Comparison of ENCODE assay signal across 26 cellular contexts in the genomic region with DNA sequence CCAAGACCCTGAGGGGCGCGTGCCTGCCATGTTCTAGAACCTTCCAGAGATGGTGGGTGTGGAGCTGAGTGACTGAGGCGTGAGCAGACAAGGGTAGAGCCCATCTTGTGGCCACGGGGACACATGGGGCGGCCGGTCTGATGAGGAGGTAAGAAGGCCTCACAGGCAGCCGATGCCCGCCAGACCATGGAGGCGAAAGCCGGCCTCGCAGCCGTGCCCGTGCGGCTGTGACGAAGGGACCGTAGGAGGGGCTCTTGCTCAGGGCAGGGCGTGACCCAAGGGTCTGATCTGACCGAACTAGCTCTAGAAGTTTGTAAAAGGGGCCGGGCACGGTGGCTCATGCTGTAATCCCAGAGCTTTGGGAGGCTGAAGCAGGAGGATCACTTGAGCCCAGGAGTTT. TPM values are rescaled to one million over a fixed set of nuclear protein-coding genes. Genes with fewer than 3 reads are reported as not detected.
"Had no signal": no experiment of that assay in that cellular context is flagged by ENCODE, and none has a peak within 500 bp of the region (broad histone marks: within the 10 kb centered on the region; RNA-seq: fewer than 3 reads in every experiment).

No MANE protein-coding gene starts in this region.

- ATAC-seq: activated CD8-positive, alpha-beta T cell treated with anti-CD3 and anti-CD28 coated beads, Interleukin-2, amount 10 ng/mL, durations not matched to agents 7 days and 5 days; effector memory CD8-positive, alpha-beta T cell; gastrocnemius medialis; natural killer cell treated with Interleukin-12 subunit alpha and Interleukin-12 subunit beta and Interleukin-15 and Interleukin-18, amount 100 ng/mL, for 72 hours; sciatic nerve; stimulated activated effector memory CD8-positive, alpha-beta T cell treated with anti-CD3 and anti-CD28 coated beads, Interleukin-12 subunit alpha, Interleukin-12 subunit beta, amount 100 ng/mL, for 72 hours had no signal

- H3K27ac ChIP-seq: adrenal gland, ascending aorta, brain microvascular endothelial cell, esophagus squamous epithelium, gastrocnemius medialis, transverse colon, uterus, VCaP had no signal

- FAIRE-seq: colon, islet of Langerhans, small intestine had no signal

- DNase-seq: activated CD4-positive, alpha-beta T cell treated with anti-CD3 and anti-CD28 coated beads for 1 hour; activated CD4-positive, alpha-beta T cell treated with anti-CD3 and anti-CD28 coated beads, Interleukin-2, amount 50 U/mL, for 1 hour; activated CD8-positive, alpha-beta T cell treated with anti-CD3 and anti-CD28 coated beads, Interleukin-2, amount 10 ng/mL, durations not matched to agents 7 days and 5 days; adrenal gland; brain microvascular endothelial cell; effector memory CD8-positive, alpha-beta T cell; esophagus squamous epithelium; gastrocnemius medialis; hippocampal formation; occipital lobe; small intestine; stimulated activated CD4-positive, alpha-beta T cell treated with anti-CD3 and anti-CD28 coated beads, Interleukin-2, amount 100 ng/mL, for 24 hours; transverse colon; uterus had no signal

- H3K4me1 ChIP-seq: adrenal gland, ascending aorta, gastrocnemius medialis, transverse colon, uterus had no signal

- H3K4me3 ChIP-seq: adrenal gland, ascending aorta, esophagus squamous epithelium, gastrocnemius medialis, transverse colon, uterus had no signal

- H3K27ac Mint-ChIP-seq: activated CD8-positive, alpha-beta T cell treated with anti-CD3 and anti-CD28 coated beads, Interleukin-2, amount 10 ng/mL, durations not matched to agents 7 days and 5 days; activated naive CD8-positive, alpha-beta T cell; effector memory CD8-positive, alpha-beta T cell; memory B cell; natural killer cell treated with Interleukin-12 subunit alpha and Interleukin-12 subunit beta and Interleukin-15 and Interleukin-18, amount 100 ng/mL, for 72 hours; stimulated activated effector memory CD8-positive, alpha-beta T cell treated with anti-CD3 and anti-CD28 coated beads, Interleukin-12 subunit alpha, Interleukin-12 subunit beta, amount 100 ng/mL, for 72 hours had no signal

- H3K27me3 Mint-ChIP-seq: activated naive CD8-positive, alpha-beta T cell; central memory CD8-positive, alpha-beta T cell; effector memory CD8-positive, alpha-beta T cell; memory B cell; natural killer cell treated with Interleukin-12 subunit alpha and Interleukin-12 subunit beta and Interleukin-15 and Interleukin-18, amount 100 ng/mL, for 72 hours had no signal

- H3K36me3 ChIP-seq: transverse colon, uterus had no signal

- H3K27me3 ChIP-seq: adrenal gland, ascending aorta, brain microvascular endothelial cell, esophagus squamous epithelium, gastrocnemius medialis, transverse colon, uterus had no signal

- H3K4me3 Mint-ChIP-seq: activated CD8-positive, alpha-beta T cell treated with anti-CD3 and anti-CD28 coated beads, Interleukin-2, amount 10 ng/mL, durations not matched to agents 7 days and 5 days; activated naive CD8-positive, alpha-beta T cell; central memory CD8-positive, alpha-beta T cell; effector memory CD8-positive, alpha-beta T cell; memory B cell; natural killer cell treated with Interleukin-12 subunit alpha and Interleukin-12 subunit beta and Interleukin-15 and Interleukin-18, amount 100 ng/mL, for 72 hours; stimulated activated effector memory CD8-positive, alpha-beta T cell treated with anti-CD3 and anti-CD28 coated beads, Interleukin-12 subunit alpha, Interleukin-12 subunit beta, amount 100 ng/mL, for 72 hours had no signal

- H3K9me3 ChIP-seq: adrenal gland, ascending aorta, esophagus squamous epithelium, gastrocnemius medialis, transverse colon, uterus had no signal

- H3K9me3 Mint-ChIP-seq: central memory CD8-positive, alpha-beta T cell; effector memory CD8-positive, alpha-beta T cell; memory B cell; natural killer cell treated with Interleukin-12 subunit alpha and Interleukin-12 subunit beta and Interleukin-15 and Interleukin-18, amount 100 ng/mL, for 72 hours; stimulated activated effector memory CD8-positive, alpha-beta T cell treated with anti-CD3 and anti-CD28 coated beads, Interleukin-12 subunit alpha, Interleukin-12 subunit beta, amount 100 ng/mL, for 72 hours had no signal

RNA-seq across cellular contexts. Expression of a gene that starts 22.6 kb away (rescaled TPM):
- total RNA-seq: ascending aorta, dermis microvascular lymphatic vessel endothelial cell, posterior vena cava, sciatic nerve had no signal

RNA-seq across cellular contexts. Expression of a gene that starts 55.0 kb away (rescaled TPM):
- total RNA-seq: ascending aorta, esophagus squamous epithelium, sciatic nerve had no signal
